1 cellular context compared by ENCODE assay signal in the genomic region with DNA sequence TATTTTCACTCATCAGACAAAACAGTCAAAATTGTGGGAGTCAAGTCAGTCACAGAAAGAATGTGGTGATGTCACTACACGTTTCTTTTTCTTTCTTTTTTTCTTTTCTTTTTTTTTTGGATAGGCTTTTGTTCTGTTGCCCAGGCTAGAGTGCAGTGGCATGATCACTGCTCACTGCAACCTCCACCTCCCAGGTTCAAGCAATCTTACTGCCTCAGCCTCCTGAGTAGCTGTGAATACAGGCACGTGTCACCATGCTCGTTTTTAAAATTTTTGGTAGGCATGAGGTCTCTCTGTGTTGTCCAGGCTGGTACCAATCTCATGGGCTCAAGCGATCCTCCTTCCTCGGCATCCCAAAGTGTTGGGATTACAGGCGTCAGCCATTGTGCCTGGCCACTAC.
A peak's percentile ranks its signal among the peaks of the same experiment; 100 is the strongest.
TF ChIP-seq lines count a peak whose summit lies in the region.

No MANE protein-coding gene starts in this region.

TF ChIP-seq in GM12878, 131 proteins besides CTCF, POLR2A, EP300 and RAD21:
- TF ChIP-seq PAX8 (IDR thresholded peaks at IDR 0.05) (no peak), TAF1 (IDR thresholded peaks at IDR 0.05; ENCODE audit: borderline replicate concordance, low read depth, low read length) (peak; percentile 62; the same call in 1 of the 2 replicates), RB1 (IDR thresholded peaks at IDR 0.05; ENCODE audit: borderline replicate concordance) (no peak), POLR2AphosphoS5 (IDR thresholded peaks at IDR 0.05; ENCODE audit: low read length) (peak; percentile 53; the same call in 1 of the 2 replicates), YY1 (IDR thresholded peaks at IDR 0.05; ENCODE audit: low read depth, low read length) (peak; percentile 68; the same call in 1 of the 2 replicates), YBX1 (IDR thresholded peaks at IDR 0.05) (no peak), ZZZ3 (IDR thresholded peaks at IDR 0.05; ENCODE audit: control insufficient read depth, insufficient read length, low read depth) (no peak), BHLHE40 (IDR thresholded peaks at IDR 0.05; ENCODE audit: borderline replicate concordance in 1 of 2, low read depth in 2 of 2, low read length in 1 of 2) (peak in 1 of 2 experiments; percentile 53; a peak in 1 of 4 replicates), SP1 (IDR thresholded peaks at IDR 0.05; ENCODE audit: low read depth, low read length) (no peak), ATF7 (IDR thresholded peaks at IDR 0.05; ENCODE audit: low read depth) (0 out of 2 replicates have a peak, but pooled peaks have one; percentile 39), TARDBP (IDR thresholded peaks at IDR 0.05; ENCODE audit: borderline replicate concordance) (no peak), ZNF24 (IDR thresholded peaks at IDR 0.05) (no peak)
- TF ChIP-seq, protein P1, sequence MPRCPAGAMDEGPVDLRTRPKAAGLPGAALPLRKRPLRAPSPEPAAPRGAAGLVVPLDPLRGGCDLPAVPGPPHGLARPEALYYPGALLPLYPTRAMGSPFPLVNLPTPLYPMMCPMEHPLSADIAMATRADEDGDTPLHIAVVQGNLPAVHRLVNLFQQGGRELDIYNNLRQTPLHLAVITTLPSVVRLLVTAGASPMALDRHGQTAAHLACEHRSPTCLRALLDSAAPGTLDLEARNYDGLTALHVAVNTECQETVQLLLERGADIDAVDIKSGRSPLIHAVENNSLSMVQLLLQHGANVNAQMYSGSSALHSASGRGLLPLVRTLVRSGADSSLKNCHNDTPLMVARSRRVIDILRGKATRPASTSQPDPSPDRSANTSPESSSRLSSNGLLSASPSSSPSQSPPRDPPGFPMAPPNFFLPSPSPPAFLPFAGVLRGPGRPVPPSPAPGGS (IDR thresholded peaks at IDR 0.05; ENCODE audit: borderline replicate concordance, insufficient read depth, low read depth, low read length, poor library complexity, severe bottlenecking) = no peak
- TF ChIP-seq, protein P2, sequence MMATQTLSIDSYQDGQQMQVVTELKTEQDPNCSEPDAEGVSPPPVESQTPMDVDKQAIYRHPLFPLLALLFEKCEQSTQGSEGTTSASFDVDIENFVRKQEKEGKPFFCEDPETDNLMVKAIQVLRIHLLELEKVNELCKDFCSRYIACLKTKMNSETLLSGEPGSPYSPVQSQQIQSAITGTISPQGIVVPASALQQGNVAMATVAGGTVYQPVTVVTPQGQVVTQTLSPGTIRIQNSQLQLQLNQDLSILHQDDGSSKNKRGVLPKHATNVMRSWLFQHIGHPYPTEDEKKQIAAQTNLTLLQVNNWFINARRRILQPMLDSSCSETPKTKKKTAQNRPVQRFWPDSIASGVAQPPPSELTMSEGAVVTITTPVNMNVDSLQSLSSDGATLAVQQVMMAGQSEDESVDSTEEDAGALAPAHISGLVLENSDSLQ (IDR thresholded peaks at IDR 0.05) = no peak
- TF ChIP-seq, protein P3, sequence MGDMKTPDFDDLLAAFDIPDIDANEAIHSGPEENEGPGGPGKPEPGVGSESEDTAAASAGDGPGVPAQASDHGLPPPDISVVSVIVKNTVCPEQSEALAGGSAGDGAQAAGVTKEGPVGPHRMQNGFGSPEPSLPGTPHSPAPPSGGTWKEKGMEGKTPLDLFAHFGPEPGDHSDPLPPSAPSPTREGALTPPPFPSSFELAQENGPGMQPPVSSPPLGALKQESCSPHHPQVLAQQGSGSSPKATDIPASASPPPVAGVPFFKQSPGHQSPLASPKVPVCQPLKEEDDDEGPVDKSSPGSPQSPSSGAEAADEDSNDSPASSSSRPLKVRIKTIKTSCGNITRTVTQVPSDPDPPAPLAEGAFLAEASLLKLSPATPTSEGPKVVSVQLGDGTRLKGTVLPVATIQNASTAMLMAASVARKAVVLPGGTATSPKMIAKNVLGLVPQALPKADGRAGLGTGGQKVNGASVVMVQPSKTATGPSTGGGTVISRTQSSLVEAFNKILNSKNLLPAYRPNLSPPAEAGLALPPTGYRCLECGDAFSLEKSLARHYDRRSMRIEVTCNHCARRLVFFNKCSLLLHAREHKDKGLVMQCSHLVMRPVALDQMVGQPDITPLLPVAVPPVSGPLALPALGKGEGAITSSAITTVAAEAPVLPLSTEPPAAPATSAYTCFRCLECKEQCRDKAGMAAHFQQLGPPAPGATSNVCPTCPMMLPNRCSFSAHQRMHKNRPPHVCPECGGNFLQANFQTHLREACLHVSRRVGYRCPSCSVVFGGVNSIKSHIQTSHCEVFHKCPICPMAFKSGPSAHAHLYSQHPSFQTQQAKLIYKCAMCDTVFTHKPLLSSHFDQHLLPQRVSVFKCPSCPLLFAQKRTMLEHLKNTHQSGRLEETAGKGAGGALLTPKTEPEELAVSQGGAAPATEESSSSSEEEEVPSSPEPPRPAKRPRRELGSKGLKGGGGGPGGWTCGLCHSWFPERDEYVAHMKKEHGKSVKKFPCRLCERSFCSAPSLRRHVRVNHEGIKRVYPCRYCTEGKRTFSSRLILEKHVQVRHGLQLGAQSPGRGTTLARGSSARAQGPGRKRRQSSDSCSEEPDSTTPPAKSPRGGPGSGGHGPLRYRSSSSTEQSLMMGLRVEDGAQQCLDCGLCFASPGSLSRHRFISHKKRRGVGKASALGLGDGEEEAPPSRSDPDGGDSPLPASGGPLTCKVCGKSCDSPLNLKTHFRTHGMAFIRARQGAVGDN (IDR thresholded peaks at IDR 0.05) = 0 out of 2 replicates have a peak, but pooled peaks have one; percentile 42
- TF ChIP-seq, protein P4, sequence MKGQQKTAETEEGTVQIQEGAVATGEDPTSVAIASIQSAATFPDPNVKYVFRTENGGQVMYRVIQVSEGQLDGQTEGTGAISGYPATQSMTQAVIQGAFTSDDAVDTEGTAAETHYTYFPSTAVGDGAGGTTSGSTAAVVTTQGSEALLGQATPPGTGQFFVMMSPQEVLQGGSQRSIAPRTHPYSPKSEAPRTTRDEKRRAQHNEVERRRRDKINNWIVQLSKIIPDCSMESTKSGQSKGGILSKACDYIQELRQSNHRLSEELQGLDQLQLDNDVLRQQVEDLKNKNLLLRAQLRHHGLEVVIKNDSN (IDR thresholded peaks at IDR 0.05; ENCODE audit: borderline replicate concordance, extremely low read length, insufficient read depth, low read depth, low read length) = no peak
- TF ChIP-seq, protein P5, sequence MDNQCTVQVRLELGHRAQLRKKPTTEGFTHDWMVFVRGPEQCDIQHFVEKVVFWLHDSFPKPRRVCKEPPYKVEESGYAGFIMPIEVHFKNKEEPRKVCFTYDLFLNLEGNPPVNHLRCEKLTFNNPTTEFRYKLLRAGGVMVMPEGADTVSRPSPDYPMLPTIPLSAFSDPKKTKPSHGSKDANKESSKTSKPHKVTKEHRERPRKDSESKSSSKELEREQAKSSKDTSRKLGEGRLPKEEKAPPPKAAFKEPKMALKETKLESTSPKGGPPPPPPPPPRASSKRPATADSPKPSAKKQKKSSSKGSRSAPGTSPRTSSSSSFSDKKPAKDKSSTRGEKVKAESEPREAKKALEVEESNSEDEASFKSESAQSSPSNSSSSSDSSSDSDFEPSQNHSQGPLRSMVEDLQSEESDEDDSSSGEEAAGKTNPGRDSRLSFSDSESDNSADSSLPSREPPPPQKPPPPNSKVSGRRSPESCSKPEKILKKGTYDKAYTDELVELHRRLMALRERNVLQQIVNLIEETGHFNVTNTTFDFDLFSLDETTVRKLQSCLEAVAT (IDR thresholded peaks at IDR 0.05) = peak; percentile 70; the same call in 1 of the 2 replicates
TF ChIP-seq in GM12878: peak in this region for 7.
